In the genomic region with DNA sequence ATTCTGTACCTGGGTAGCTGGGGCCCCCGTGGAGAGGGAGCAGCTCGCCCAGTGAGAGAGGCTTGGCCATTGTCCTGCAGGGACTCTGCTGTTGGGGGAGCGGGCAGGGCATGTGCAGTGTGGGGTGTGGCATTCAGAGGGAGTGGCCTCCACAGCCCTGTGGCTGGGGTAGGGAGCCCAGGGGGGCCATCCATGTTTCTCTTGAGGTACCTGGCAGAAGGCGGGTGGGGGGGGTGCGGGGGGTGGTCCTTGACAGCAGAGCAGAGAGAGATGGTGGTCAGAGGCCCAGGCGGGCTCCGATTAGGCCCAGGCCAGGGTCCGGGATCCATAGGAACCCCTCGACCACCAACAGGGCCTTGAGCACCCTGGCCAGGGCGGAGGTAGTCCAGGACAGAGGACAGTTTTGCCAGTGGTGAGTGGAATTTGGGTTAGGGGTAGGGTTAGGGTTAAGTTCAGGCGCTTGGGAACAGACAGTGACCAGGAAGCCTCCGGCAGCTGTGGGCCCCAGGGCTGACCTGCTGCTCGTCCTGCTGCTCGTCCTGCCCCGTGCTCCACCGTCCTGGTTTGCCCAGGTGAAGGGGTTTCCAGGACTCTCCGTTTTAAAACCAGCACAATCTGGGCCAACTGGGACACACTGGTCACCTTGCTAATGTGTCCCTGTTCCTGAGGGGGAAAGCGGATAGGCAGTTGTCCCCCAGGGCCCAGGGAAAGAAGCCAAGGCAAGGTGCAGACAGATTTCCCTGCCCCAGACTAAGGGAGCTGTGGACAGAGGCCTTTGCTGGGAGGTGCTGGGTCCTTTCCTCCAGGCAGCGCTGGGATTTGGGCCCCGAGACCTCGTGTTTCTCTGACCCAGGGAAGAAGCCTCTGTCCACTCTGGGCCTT, we compare ENCODE assay signal across 32 cellular contexts. TPM values are rescaled to one million over a fixed set of nuclear protein-coding genes. Genes with fewer than 3 reads are reported as not detected.
A peak's percentile ranks its signal among the peaks of the same experiment; 100 is the strongest.
DNase-seq lines count a peak whose midpoint lies in the region; ATAC-seq, FAIRE-seq and TF ChIP-seq lines count a peak whose summit lies in the region.
"Had no signal": no experiment of that assay in that cellular context is flagged by ENCODE, and none has a peak within 500 bp of the region (broad histone marks: within the 10 kb centered on the region; RNA-seq: fewer than 3 reads in every experiment).

No MANE protein-coding gene starts in this region.

- TF ChIP-seq RAD21 in K562 (CRISPR knock-in tag; conservative IDR thresholded peaks at IDR 0.05 in 1 of 2, IDR thresholded peaks at IDR 0.05 in 1 of 2): no peak

- H3K4me3 Mint-ChIP-seq in nephron progenitor cell: no peak overlapping the region
- H3K4me3 Mint-ChIP-seq: activated CD4-positive, alpha-beta T cell treated with anti-CD3 and anti-CD28 coated beads, Interleukin-2, amount 10 ng/mL, durations not matched to agents 7 days and 5 days; activated T-helper 1 cell treated with anti-CD3 and anti-CD28 coated beads, Interleukin-12 subunit alpha, Interleukin-12 subunit beta, Interleukin-2, Interleukin-4 antibody, amounts not matched to agents 30 ng/mL and 10 ng/mL and 1 ng/mL, durations not matched to agents 14 hours and 24 hours and 36 hours; stimulated activated effector memory CD8-positive, alpha-beta T cell treated with anti-CD3 and anti-CD28 coated beads, Interleukin-12 subunit alpha, Interleukin-12 subunit beta, amount 100 ng/mL, for 72 hours; T-helper 17 cell had no signal

- POLR2A ChIA-PET in K562 (lab: Yijun Ruan, JAX): interaction anchor here (0.6 to 0.7 kb wide), 2 partner anchors 79 to 618 kb away, joined by 3 read pairs; no protein-coding TSS in a partner anchor

- intact Hi-C loops in heart left ventricle (cut with DNase I) (no loop called here), Right ventricle myocardium inferior (cut with DNase I) (no loop called here), K562 (cut with micrococcal nuclease) (no loop called here), aorta (cut with DNase I) (no loop called here)

- peaks cover 3% of the 10 kb centered on the region for H3K36me3 Mint-ChIP-seq in nephron progenitor cell (ENCODE audit: low read depth)
- H3K36me3 Mint-ChIP-seq: stimulated activated effector memory CD8-positive, alpha-beta T cell treated with anti-CD3 and anti-CD28 coated beads, Interleukin-12 subunit alpha, Interleukin-12 subunit beta, amount 100 ng/mL, for 72 hours had no signal

- no peaks in the 10 kb centered on the region for H3K79me2 ChIP-seq in K562 (ENCODE audit: control insufficient read depth, insufficient read depth, low read length)

- H3K4me3 ChIP-seq in heart left ventricle (no peak overlapping the region), K562 (no peak overlapping the region), aorta (ENCODE audit: low read length in 2 of 2) (no peak overlapping the region)
- H3K4me3 ChIP-seq: BLaER1 treated with 17β-estradiol and CSF1 and Interleukin-3, amounts not matched to agents 10 nM and 100 nM; body of pancreas; Peyer's patch; SJSA1 had no signal

- H3K4me1 Mint-ChIP-seq in nephron progenitor cell: peaks cover 33% of the 10 kb centered on the region
- H3K4me1 Mint-ChIP-seq: activated CD4-positive, alpha-beta T cell treated with anti-CD3 and anti-CD28 coated beads, Interleukin-2, amount 10 ng/mL, durations not matched to agents 7 days and 5 days; stimulated activated effector memory CD8-positive, alpha-beta T cell treated with anti-CD3 and anti-CD28 coated beads, Interleukin-12 subunit alpha, Interleukin-12 subunit beta, amount 100 ng/mL, for 72 hours had no signal

- H3K27me3 Mint-ChIP-seq in nephron progenitor cell (ENCODE audit: low read depth, poor library complexity): peaks cover 42% of the 10 kb centered on the region

- peaks cover 0 to 14% (median 0%) of the 10 kb centered on the region in 9 donors for H3K27me3 ChIP-seq in heart left ventricle
- peaks cover 17 to 67% of the 10 kb centered on the region in 2 experiments; a peak in 4 of 5 replicates for H3K27me3 ChIP-seq in K562 (ENCODE audit: control insufficient read depth in 2 of 2, insufficient read depth in 2 of 2, low read length in 2 of 2)
- H3K27me3 ChIP-seq in aorta (ENCODE audit: control insufficient read depth in 1 of 2, insufficient read depth in 2 of 2, low read length in 1 of 2): no peaks in the 10 kb centered on the region
- H3K27me3 ChIP-seq: BLaER1 treated with 17β-estradiol and CSF1 and Interleukin-3, amounts not matched to agents 10 nM and 100 nM; body of pancreas; Peyer's patch had no signal

- H3K9me3 Mint-ChIP-seq in nephron progenitor cell: peaks cover 5% of the 10 kb centered on the region

- peak in 3 of 5 donors; percentile 7 to 35 (median 16) for DNase-seq in heart left ventricle
- DNase-seq in Right ventricle myocardium inferior (ENCODE audit: missing footprints): no peak
- no peak for DNase-seq in K562 (ENCODE audit: extremely low read depth in 1 of 4, low spot score in 3 of 4)
- DNase-seq in nephron progenitor cell: peak; percentile 1
- peak; percentile 29 to 69 for DNase-seq in aorta
- DNase-seq in ecto neural progenitor cell (ENCODE audit: low spot score): no peak
- DNase-seq in T1000 (lab: John Stamatoyannopoulos, UW): no peak
- DNase-seq: activated CD4-positive, alpha-beta T cell treated with anti-CD3 and anti-CD28 coated beads, Interleukin-2, amount 10 ng/mL, durations not matched to agents 7 days and 5 days; DND-41; effector CD4-positive, alpha-beta T cell; erythroblast; foreskin keratinocyte; hypothalamus; NCI-H1694; NCI-H2171; NCI-H510A treated with DMSO at 0.1 percent for 48 hours; occipital lobe; stimulated activated CD4-positive, alpha-beta T cell treated with anti-CD3 and anti-CD28 coated beads, Interleukin-2, amount 100 ng/mL, for 48 hours; T-helper 17 cell had no signal

- no peak overlapping the region for H2AFZ ChIP-seq in K562 (ENCODE audit: low read depth, low read length)

- H3K36me3 ChIP-seq in heart left ventricle (no peaks in the 10 kb centered on the region), K562 (ENCODE audit: control insufficient read depth, insufficient read depth, low read length) (no peaks in the 10 kb centered on the region), aorta (ENCODE audit: control insufficient read depth in 1 of 2, insufficient read depth in 2 of 2, low read length in 1 of 2) (no peaks in the 10 kb centered on the region)
- H3K36me3 ChIP-seq: BLaER1 treated with 17β-estradiol and CSF1 and Interleukin-3, amounts not matched to agents 10 nM and 100 nM; Peyer's patch; SJSA1 had no signal

- BruUV-seq in K562 (replicated peaks; lab: Mats Ljungman, UMichigan): no TSS peak

- no peak for FAIRE-seq in K562 (lab: Jason Lieb, UNC)
- FAIRE-seq: islet of Langerhans, urothelium cell line had no signal

- H3K9ac ChIP-seq in K562 (ENCODE audit: insufficient read depth in 1 of 2, low read depth in 2 of 2, low read length in 2 of 2): 0 out of 4 replicates have a peak overlapping the region, but pooled peaks of 1 of the 2 experiments have one; percentile 17
- H3K9ac ChIP-seq: BLaER1 treated with 17β-estradiol and CSF1 and Interleukin-3, amounts not matched to agents 10 nM and 100 nM had no signal

- H3K27ac ChIP-seq in heart left ventricle (no peak overlapping the region), K562 (ENCODE audit: extremely low read depth, low read depth, low read length) (no peak overlapping the region), aorta (ENCODE audit: low read depth in 1 of 2, low read length in 2 of 2) (no peak overlapping the region)
- H3K27ac ChIP-seq: BLaER1 treated with 17β-estradiol and CSF1 and Interleukin-3, amounts not matched to agents 10 nM and 100 nM; body of pancreas; foreskin keratinocyte; Peyer's patch; SJSA1 had no signal

- no peaks in the 10 kb centered on the region for H3K9me3 ChIP-seq in heart left ventricle
- peaks cover 8% of the 10 kb centered on the region for H3K9me3 ChIP-seq in K562 (replicated peaks; ENCODE audit: control insufficient read depth, insufficient read depth, low read depth, low read length)
- no peaks in the 10 kb centered on the region for H3K9me3 ChIP-seq in aorta (ENCODE audit: control insufficient read depth, low read length)
- H3K9me3 ChIP-seq: body of pancreas had no signal

- H3K27ac Mint-ChIP-seq in nephron progenitor cell: no peak overlapping the region
- H3K27ac Mint-ChIP-seq: activated CD4-positive, alpha-beta T cell treated with anti-CD3 and anti-CD28 coated beads, Interleukin-2, amount 10 ng/mL, durations not matched to agents 7 days and 5 days; activated T-helper 1 cell treated with anti-CD3 and anti-CD28 coated beads, Interleukin-12 subunit alpha, Interleukin-12 subunit beta, Interleukin-2, Interleukin-4 antibody, amounts not matched to agents 30 ng/mL and 10 ng/mL and 1 ng/mL, durations not matched to agents 14 hours and 24 hours and 36 hours; stimulated activated effector memory CD8-positive, alpha-beta T cell treated with anti-CD3 and anti-CD28 coated beads, Interleukin-12 subunit alpha, Interleukin-12 subunit beta, amount 100 ng/mL, for 72 hours had no signal

- CTCF ChIA-PET in K562 (lab: Yijun Ruan, JAX; ENCODE audit: low intra/inter-chr PET ratio): no interaction called here

- H3K9me1 ChIP-seq in K562 (ENCODE audit: control insufficient read depth, insufficient read depth, low read length): no peaks in the 10 kb centered on the region

- TF ChIP-seq EP300 in K562 (IDR thresholded peaks at IDR 0.05; ENCODE audit: low read length): no peak

- TF ChIP-seq POLR2A in heart left ventricle (IDR thresholded peaks at IDR 0.05): no peak
- TF ChIP-seq POLR2A in K562 (conservative IDR thresholded peaks at IDR 0.05): no peak

- ATAC-seq in heart left ventricle (peak in 1 of 4 donors; percentile 21), Right ventricle myocardium inferior (no peak), K562 (peak; percentile 38; the same call in 1 of the 3 replicates), aorta (ENCODE audit: low FRiP score) (no peak)
- ATAC-seq: body of pancreas; foreskin keratinocyte; stimulated activated effector memory CD8-positive, alpha-beta T cell treated with anti-CD3 and anti-CD28 coated beads, Interleukin-12 subunit alpha, Interleukin-12 subunit beta, amount 100 ng/mL, for 72 hours; T-helper 17 cell had no signal

- no peaks in the 10 kb centered on the region for H3K4me1 ChIP-seq in heart left ventricle
- no peaks in the 10 kb centered on the region for H3K4me1 ChIP-seq in K562 (replicated peaks in 1 of 2; ENCODE audit: control insufficient read depth in 2 of 2, insufficient read depth in 2 of 2, low read length in 2 of 2)
- H3K4me1 ChIP-seq in aorta (ENCODE audit: control insufficient read depth in 1 of 2, insufficient read depth in 2 of 2, low read length in 2 of 2): no peaks in the 10 kb centered on the region
- H3K4me1 ChIP-seq: body of pancreas, Caco-2, foreskin keratinocyte, Peyer's patch, SJSA1 had no signal

- in situ Hi-C loops in K562 (cut with MboI): no loop called here

- H4K20me1 ChIP-seq in K562 (replicated peaks; ENCODE audit: control insufficient read depth, insufficient read depth, low read length): no peaks in the 10 kb centered on the region
- H4K20me1 ChIP-seq: BLaER1 treated with 17β-estradiol and CSF1 and Interleukin-3, amounts not matched to agents 10 nM and 100 nM had no signal

- 74 to 83% (median 81%) methylated on average over 17 to 21 of the region's 21 CpGs for WGBS in heart left ventricle, 4 donors
- 6% methylated on average over 19 of the region's 21 CpGs for WGBS in K562 (ENCODE audit: insufficient coverage, low coverage, missing lambda C conversion rate)
- 73 to 80% methylated on average over 21 of the region's 21 CpGs for WGBS in aorta, 2 donors

- TF ChIP-seq CTCF in heart left ventricle (IDR thresholded peaks at IDR 0.05): no peak
- TF ChIP-seq CTCF in K562 (IDR thresholded peaks at IDR 0.05 in 2 of 3, conservative IDR thresholded peaks at IDR 0.05 in 1 of 3; ENCODE audit: insufficient read depth in 2 of 3, low read depth in 1 of 3, low read length in 3 of 3): no peak
- TF ChIP-seq CTCF in nephron progenitor cell (IDR thresholded peaks at IDR 0.05): no peak

- H3K4me2 ChIP-seq in K562 (ENCODE audit: insufficient read depth, low read length): no peak overlapping the region
- H3K4me2 ChIP-seq: BLaER1 treated with 17β-estradiol and CSF1 and Interleukin-3, amounts not matched to agents 10 nM and 100 nM had no signal

RNA-seq across cellular contexts. Expression of gene MYT1, which starts 24.8 kb away (rescaled TPM):
- total RNA-seq in heart left ventricle (under 1 TPM in 5 of 9 donors, not detected in 4; 0.07 to 0.23 (median 0.09) TPM), Right ventricle myocardium inferior (0.16 TPM), K562 (2014; rRNA removed) (0.12 TPM in 1 of 2 replicates, not detected in the other), K562 (2014; rRNA removed; fragmentation: Illumina TruSeq; extraction: Trizol) (0.04 TPM in 1 of 2 replicates, not detected in the other), K562 (2015; rRNA removed; fragmentation: Illumina TruSeq; extraction: Trizol) (not detected in 2 replicates), K562 (2021) (0.02 TPM in 1 of 2 replicates, not detected in the other), aorta (not detected)
- polyA plus RNA-seq in heart left ventricle (under 1 TPM in 1 of 2 donors, not detected in 1; 0.11 TPM), K562 (2011; rRNA removed) (0.10 and 0.12 TPM in 2 replicates), K562 (2014; fragmentation: Illumina TruSeq; extraction: Trizol) (0.12 TPM in 1 of 2 replicates, not detected in the other), K562 (2014; fragmentation: Nextera tagmentation; extraction: Ambion mirVana) (under 1 TPM in 1 of 2 experiments, not detected in 1; 0.06 TPM), K562 (2014; rRNA removed) (0.05 TPM in 1 of 2 replicates, not detected in the other), aorta (not detected)
- 0.14 TPM in 1 of 2 replicates, not detected in the other for total RNA-seq in K562 (2011; cell fraction: chromatin; rRNA removed; ENCODE audit: low replicate concordance)
- total RNA-seq in K562 (2011; cell fraction: nucleolus; rRNA removed): 0.26 TPM in 1 of 2 replicates, not detected in the other
- not detected in 2 replicates for total RNA-seq in K562 (2011; cell fraction: nucleoplasm; rRNA removed)
- 0.03 and 0.13 TPM in 2 replicates for polyA plus RNA-seq in K562 (2011; cell fraction: cytosol; rRNA removed)
- 0.04 and 0.17 TPM in 2 replicates for polyA plus RNA-seq in K562 (2011; cell fraction: nucleus; rRNA removed)
- polyA plus RNA-seq in K562 (2012): 0.04 and 0.07 TPM in 2 replicates
- 0.07 and 0.09 TPM in 2 replicates for polyA minus RNA-seq in K562 (2011; rRNA and poly(A)+ RNA removed)
- not detected in 2 replicates for polyA minus RNA-seq in K562 (2011; cell fraction: cytosol; rRNA and poly(A)+ RNA removed)
- polyA minus RNA-seq in K562 (2011; cell fraction: nucleus; rRNA and poly(A)+ RNA removed): 0.11 TPM in 1 of 2 replicates, not detected in the other
- total RNA-seq: activated CD4-positive, alpha-beta T cell treated with anti-CD3 and anti-CD28 coated beads, Interleukin-2, amount 10 ng/mL, durations not matched to agents 7 days and 5 days; activated T-helper 1 cell treated with anti-CD3 and anti-CD28 coated beads, Interleukin-12 subunit alpha, Interleukin-12 subunit beta, Interleukin-2, Interleukin-4 antibody, amounts not matched to agents 30 ng/mL and 10 ng/mL and 1 ng/mL, durations not matched to agents 14 hours and 24 hours and 36 hours; foreskin keratinocyte; LHCN-M2; SJSA1; T-helper 17 cell had no signal

RNA-seq across cellular contexts. Expression of gene NPBWR2, which starts 32.1 kb away (rescaled TPM):
- not detected for total RNA-seq in heart left ventricle
- not detected for polyA plus RNA-seq in heart left ventricle
- not detected for total RNA-seq in Right ventricle myocardium inferior
- total RNA-seq in K562 (2011; cell fraction: chromatin; rRNA removed; ENCODE audit: low replicate concordance): not detected in 2 replicates
- total RNA-seq in K562 (2011; cell fraction: nucleolus; rRNA removed): not detected in 2 replicates
- not detected in 2 replicates for total RNA-seq in K562 (2011; cell fraction: nucleoplasm; rRNA removed)
- total RNA-seq in K562 (2014; rRNA removed): not detected in 2 replicates
- not detected in 2 replicates for total RNA-seq in K562 (2014; rRNA removed; fragmentation: Illumina TruSeq; extraction: Trizol)
- not detected in 2 replicates for total RNA-seq in K562 (2015; rRNA removed; fragmentation: Illumina TruSeq; extraction: Trizol)
- not detected in 2 replicates for total RNA-seq in K562 (2021)
- not detected in 2 replicates for polyA plus RNA-seq in K562 (2011; rRNA removed)
- not detected in 2 replicates for polyA plus RNA-seq in K562 (2011; cell fraction: cytosol; rRNA removed)
- polyA plus RNA-seq in K562 (2011; cell fraction: nucleus; rRNA removed): not detected in 2 replicates
- polyA plus RNA-seq in K562 (2012): not detected in 2 replicates
- not detected in 2 replicates for polyA plus RNA-seq in K562 (2014; fragmentation: Illumina TruSeq; extraction: Trizol)
- polyA plus RNA-seq in K562 (2014; fragmentation: Nextera tagmentation; extraction: Ambion mirVana): not detected
- not detected in 2 replicates for polyA plus RNA-seq in K562 (2014; rRNA removed)
- not detected in 2 replicates for polyA minus RNA-seq in K562 (2011; rRNA and poly(A)+ RNA removed)
- polyA minus RNA-seq in K562 (2011; cell fraction: cytosol; rRNA and poly(A)+ RNA removed): not detected in 2 replicates
- polyA minus RNA-seq in K562 (2011; cell fraction: nucleus; rRNA and poly(A)+ RNA removed): not detected in 2 replicates
- total RNA-seq in aorta: not detected
- not detected for polyA plus RNA-seq in aorta
- total RNA-seq: activated CD4-positive, alpha-beta T cell treated with anti-CD3 and anti-CD28 coated beads, Interleukin-2, amount 10 ng/mL, durations not matched to agents 7 days and 5 days; activated T-helper 1 cell treated with anti-CD3 and anti-CD28 coated beads, Interleukin-12 subunit alpha, Interleukin-12 subunit beta, Interleukin-2, Interleukin-4 antibody, amounts not matched to agents 30 ng/mL and 10 ng/mL and 1 ng/mL, durations not matched to agents 14 hours and 24 hours and 36 hours; body of pancreas; Caco-2; foreskin keratinocyte; H4; LHCN-M2; lung microvascular endothelial cell; occipital lobe; Peyer's patch; SJSA1; T-helper 17 cell; temporal lobe had no signal
- polyA plus RNA-seq: foreskin keratinocyte had no signal

RNA-seq across cellular contexts. Expression of gene LKAAEAR1, which starts 55.2 kb away (rescaled TPM):
- not detected for total RNA-seq in heart left ventricle
- not detected for polyA plus RNA-seq in heart left ventricle
- not detected for total RNA-seq in Right ventricle myocardium inferior
- not detected in 2 replicates for total RNA-seq in K562 (2011; cell fraction: chromatin; rRNA removed; ENCODE audit: low replicate concordance)
- not detected in 2 replicates for total RNA-seq in K562 (2011; cell fraction: nucleolus; rRNA removed)
- not detected in 2 replicates for total RNA-seq in K562 (2011; cell fraction: nucleoplasm; rRNA removed)
- not detected in 2 replicates for total RNA-seq in K562 (2014; rRNA removed)
- total RNA-seq in K562 (2014; rRNA removed; fragmentation: Illumina TruSeq; extraction: Trizol): not detected in 2 replicates
- total RNA-seq in K562 (2015; rRNA removed; fragmentation: Illumina TruSeq; extraction: Trizol): not detected in 2 replicates
- total RNA-seq in K562 (2021): not detected in 2 replicates
- polyA plus RNA-seq in K562 (2011; rRNA removed): not detected in 2 replicates
- polyA plus RNA-seq in K562 (2011; cell fraction: cytosol; rRNA removed): not detected in 2 replicates
- not detected in 2 replicates for polyA plus RNA-seq in K562 (2011; cell fraction: nucleus; rRNA removed)
- polyA plus RNA-seq in K562 (2012): not detected in 2 replicates
- polyA plus RNA-seq in K562 (2014; fragmentation: Illumina TruSeq; extraction: Trizol): not detected in 2 replicates
- polyA plus RNA-seq in K562 (2014; fragmentation: Nextera tagmentation; extraction: Ambion mirVana): not detected
- polyA plus RNA-seq in K562 (2014; rRNA removed): not detected in 2 replicates
- polyA minus RNA-seq in K562 (2011; rRNA and poly(A)+ RNA removed): not detected in 2 replicates
- not detected in 2 replicates for polyA minus RNA-seq in K562 (2011; cell fraction: cytosol; rRNA and poly(A)+ RNA removed)
- polyA minus RNA-seq in K562 (2011; cell fraction: nucleus; rRNA and poly(A)+ RNA removed): not detected in 2 replicates
- total RNA-seq in aorta: not detected
- not detected for polyA plus RNA-seq in aorta
- total RNA-seq: Caco-2, foreskin keratinocyte, Peyer's patch, T-helper 17 cell had no signal

RNA-seq across cellular contexts. Expression of gene OPRL1, which starts 59.6 kb away (rescaled TPM):
- total RNA-seq in heart left ventricle (1 to 10 TPM in 3 of 9 donors, under 1 TPM in 6; 0.18 to 1.9 (median 0.67) TPM), Right ventricle myocardium inferior (0.49 TPM), K562 (2014; rRNA removed) (0.09 and 0.37 TPM in 2 replicates), K562 (2014; rRNA removed; fragmentation: Illumina TruSeq; extraction: Trizol) (0.07 TPM in 1 of 2 replicates, not detected in the other), K562 (2015; rRNA removed; fragmentation: Illumina TruSeq; extraction: Trizol) (0.14 and 0.15 TPM in 2 replicates), K562 (2021) (0.22 and 0.33 TPM in 2 replicates), aorta (1 to 10 TPM in 1 of 2 donors, under 1 TPM in 1; 0.78 to 2.9 TPM)
- polyA plus RNA-seq in heart left ventricle (under 1 TPM; 0.21 to 0.27 TPM), K562 (2011; rRNA removed) (0.17 and 0.64 TPM in 2 replicates), K562 (2014; fragmentation: Illumina TruSeq; extraction: Trizol) (0.06 and 0.11 TPM in 2 replicates), K562 (2014; fragmentation: Nextera tagmentation; extraction: Ambion mirVana) (not detected), K562 (2014; rRNA removed) (0.04 and 0.11 TPM in 2 replicates), aorta (1 to 10 TPM in 1 of 2 donors, under 1 TPM in 1; 0.72 to 1.1 TPM)
- 0.40 and 0.86 TPM in 2 replicates for total RNA-seq in K562 (2011; cell fraction: chromatin; rRNA removed; ENCODE audit: low replicate concordance)
- total RNA-seq in K562 (2011; cell fraction: nucleolus; rRNA removed): 0.67 and 0.79 TPM in 2 replicates
- total RNA-seq in K562 (2011; cell fraction: nucleoplasm; rRNA removed): 0.23 and 0.66 TPM in 2 replicates
- polyA plus RNA-seq in K562 (2011; cell fraction: cytosol; rRNA removed): 0.55 and 0.76 TPM in 2 replicates
- 0.67 and 0.70 TPM in 2 replicates for polyA plus RNA-seq in K562 (2011; cell fraction: nucleus; rRNA removed)
- polyA plus RNA-seq in K562 (2012): 0.46 and 1.1 TPM in 2 replicates
- polyA minus RNA-seq in K562 (2011; rRNA and poly(A)+ RNA removed): 0.39 and 0.48 TPM in 2 replicates
- 0.48 and 0.55 TPM in 2 replicates for polyA minus RNA-seq in K562 (2011; cell fraction: cytosol; rRNA and poly(A)+ RNA removed)
- 0.13 and 0.33 TPM in 2 replicates for polyA minus RNA-seq in K562 (2011; cell fraction: nucleus; rRNA and poly(A)+ RNA removed)

Comparison
In these comparisons a context has a peak if more than half of its experiments do, and no peak if none do; other contexts are left out.
1. DNase-seq: peak in heart left ventricle (3 of 5), nephron progenitor cell (single experiment) and aorta (2 of 2); none in Right ventricle myocardium inferior (single experiment), K562 (0 of 4), ecto neural progenitor cell (single experiment) and T1000 (single experiment).